8 cellular contexts compared by ENCODE assay signal in genomic region chr12:6699259-6699988, GRCh38. TPM values are rescaled to one million over a fixed set of nuclear protein-coding genes. Genes with fewer than 3 reads are reported as not detected.
DNase-seq lines count a peak whose midpoint lies in the region; ATAC-seq and TF ChIP-seq lines count a peak whose summit lies in the region.

No MANE protein-coding gene starts in this region.

- no peak for ATAC-seq in stimulated activated naive CD8-positive, alpha-beta T cell treated with anti-CD3 and anti-CD28 coated beads, Interleukin-15, Interleukin-2, amounts not matched to agents 100 U/mL and 50 U/mL, for 24 hours

- H3K4me1 Mint-ChIP-seq in stimulated activated naive CD8-positive, alpha-beta T cell treated with anti-CD3 and anti-CD28 coated beads, Interleukin-15, Interleukin-2, amounts not matched to agents 100 ng/mL and 50 ng/mL, for 24 hours (ENCODE audit: low read depth) = peaks cover 33% of the 10 kb centered on the region

- H3K27ac Mint-ChIP-seq in stimulated activated naive CD8-positive, alpha-beta T cell treated with anti-CD3 and anti-CD28 coated beads, Interleukin-15, Interleukin-2, amounts not matched to agents 100 ng/mL and 50 ng/mL, for 24 hours = peak overlapping the region; percentile 42

- H3K27me3 Mint-ChIP-seq in stimulated activated naive CD8-positive, alpha-beta T cell treated with anti-CD3 and anti-CD28 coated beads, Interleukin-15, Interleukin-2, amounts not matched to agents 100 ng/mL and 50 ng/mL, for 24 hours = peaks cover 50% of the 10 kb centered on the region

- H3K36me3 Mint-ChIP-seq in stimulated activated naive CD8-positive, alpha-beta T cell treated with anti-CD3 and anti-CD28 coated beads, Interleukin-15, Interleukin-2, amounts not matched to agents 100 ng/mL and 50 ng/mL, for 24 hours (ENCODE audit: low read depth) = no peaks in the 10 kb centered on the region

- TF ChIP-seq CTCF in cardiac fibroblast (IDR thresholded peaks at IDR 0.05; ENCODE audit: low read depth, low read length) = no peak

- 25 to 29% methylated on average over 12 to 16 of the region's 16 CpGs for WGBS in mesodermal cell (ENCODE audit: insufficient coverage in 2 of 2), 2 experiments

- no peak for DNase-seq in stimulated activated naive CD8-positive, alpha-beta T cell treated with anti-CD3 and anti-CD28 coated beads, Interleukin-15, Interleukin-2, amounts not matched to agents 100 U/mL and 50 U/mL, for 24 hours
- no peak for DNase-seq in cardiac fibroblast (ENCODE audit: low read depth in 2 of 2)
- no peak for DNase-seq in NCI-H1092 treated with DMSO at 0.1 percent for 48 hours (lab: John Stamatoyannopoulos, UW)
- no peak for DNase-seq in kidney glomerular epithelial cell (lab: John Stamatoyannopoulos, UW)
- no peak for DNase-seq in activated gamma-delta T cell (lab: John Stamatoyannopoulos, UW)
- no peak for DNase-seq in effector CD4-positive, alpha-beta T cell

- peaks cover 6% of the 10 kb centered on the region for H3K4me1 ChIP-seq in mesodermal cell (ENCODE audit: control insufficient read depth, insufficient read depth, low read length, poor library complexity, severe bottlenecking)

- H3K9me3 Mint-ChIP-seq in stimulated activated naive CD8-positive, alpha-beta T cell treated with anti-CD3 and anti-CD28 coated beads, Interleukin-15, Interleukin-2, amounts not matched to agents 100 ng/mL and 50 ng/mL, for 24 hours = no peaks in the 10 kb centered on the region

- no peak overlapping the region for H3K27ac ChIP-seq in mesodermal cell (ENCODE audit: low read depth, low read length, severe bottlenecking)

- peak overlapping the region; percentile 44 for H3K4me3 Mint-ChIP-seq in stimulated activated naive CD8-positive, alpha-beta T cell treated with anti-CD3 and anti-CD28 coated beads, Interleukin-15, Interleukin-2, amounts not matched to agents 100 ng/mL and 50 ng/mL, for 24 hours

- H3K4me3 ChIP-seq in cardiac fibroblast (replicated peaks in 1 of 2; ENCODE audit: low read depth in 2 of 2, low read length in 2 of 2) (peak overlapping the region; percentile 35 to 38), mesodermal cell (ENCODE audit: extremely low read depth, insufficient read depth, low read length, poor library complexity, severe bottlenecking) (peak overlapping the region; percentile 64)

- no peaks in the 10 kb centered on the region for H3K9me3 ChIP-seq in mesodermal cell (ENCODE audit: control insufficient read depth, low read length)

- H3K36me3 ChIP-seq in mesodermal cell (ENCODE audit: control insufficient read depth, insufficient read depth, low read length) = no peaks in the 10 kb centered on the region

RNA-seq across cellular contexts. Expression of gene PIANP, which starts 1.2 kb away (rescaled TPM):
- 9.5 TPM for polyA plus RNA-seq in mesodermal cell (2013, experiment 1 of 2)
- 8.7 TPM for polyA plus RNA-seq in mesodermal cell (2013, experiment 2 of 2)

RNA-seq across cellular contexts. Expression of gene ZNF384, which starts 10.2 kb away (rescaled TPM):
- polyA plus RNA-seq in mesodermal cell (2013, experiment 1 of 2) = 64.8 TPM
- polyA plus RNA-seq in mesodermal cell (2013, experiment 2 of 2) = 55.8 TPM

RNA-seq across cellular contexts. Expression of gene COPS7A, which starts 24.4 kb away (rescaled TPM):
- 45.2 TPM for polyA plus RNA-seq in mesodermal cell (2013, experiment 1 of 2)
- 37.3 TPM for polyA plus RNA-seq in mesodermal cell (2013, experiment 2 of 2)

RNA-seq across cellular contexts. Expression of gene ING4, which starts 36.5 kb away (rescaled TPM):
- 38.7 TPM for polyA plus RNA-seq in mesodermal cell (2013, experiment 1 of 2)
- 38.1 TPM for polyA plus RNA-seq in mesodermal cell (2013, experiment 2 of 2)

RNA-seq across cellular contexts. Expression of gene ACRBP, which starts 52.2 kb away (rescaled TPM):
- 6.3 TPM for polyA plus RNA-seq in mesodermal cell (2013, experiment 1 of 2)
- polyA plus RNA-seq in mesodermal cell (2013, experiment 2 of 2) = 4.0 TPM
